ENCODE assay signal across 14 cellular contexts in genomic region chr7:51139796-51140195, GRCh38.
DNase-seq lines count a peak whose midpoint lies in the region; ATAC-seq and TF ChIP-seq lines count a peak whose summit lies in the region.
"Had no signal": no experiment of that assay in that cellular context is flagged by ENCODE, and none has a peak within 500 bp of the region (broad histone marks: within the 10 kb centered on the region; RNA-seq: fewer than 3 reads in every experiment).

No MANE protein-coding gene starts in this region.

- no peak for TF ChIP-seq CTCF in breast epithelium (IDR thresholded peaks at IDR 0.05)
- TF ChIP-seq CTCF in parathyroid adenoma (IDR thresholded peaks at IDR 0.05), result no peak

- H3K4me1 ChIP-seq in breast epithelium (no peaks in the 10 kb centered on the region), parathyroid adenoma (peaks cover 3% of the 10 kb centered on the region), aorta (ENCODE audit: control insufficient read depth in 1 of 2, insufficient read depth in 2 of 2, low read length in 2 of 2) (no peaks in the 10 kb centered on the region)
- H3K4me1 ChIP-seq: Caco-2 had no signal

- H3K4me3 ChIP-seq in breast epithelium (no peak overlapping the region), parathyroid adenoma (ENCODE audit: low read depth, low read length) (no peak overlapping the region), aorta (ENCODE audit: low read length in 2 of 2) (no peak overlapping the region)
- H3K4me3 ChIP-seq: smooth muscle cell had no signal

- peaks cover 2% of the 10 kb centered on the region for H3K79me2 ChIP-seq in parathyroid adenoma

- DNase-seq in DMS153 treated with DMSO at 0.1 percent for 48 hours (lab: John Stamatoyannopoulos, UW; ENCODE audit: unreplicated experiment), result peak; percentile 64
- peak; percentile 40 for DNase-seq in NCI-H2196 (lab: John Stamatoyannopoulos, UW; ENCODE audit: unreplicated experiment)
- no peak for DNase-seq in breast epithelium (ENCODE audit: low spot score in 2 of 2)
- no peak for DNase-seq in aorta
- no peak for DNase-seq in germinal center (ENCODE audit: low spot score)
- DNase-seq: activated CD4-positive, alpha-beta T cell treated with anti-CD3 and anti-CD28 coated beads, Interleukin-2, amount 50 U/mL, for 1 hour; activated effector memory CD4-positive, alpha-beta T cell treated with anti-CD3 and anti-CD28 coated beads, Interleukin-2, amount 50 U/mL, for 16 hours; Caco-2; effector memory CD8-positive, alpha-beta T cell; NCI-H2171; OCI-M1 had no signal

- H3K27ac ChIP-seq in breast epithelium, result peak overlapping the region; percentile 27 to 34
- H3K27ac ChIP-seq in parathyroid adenoma, result peak overlapping the region; percentile 17
- no peak overlapping the region for H3K27ac ChIP-seq in aorta (ENCODE audit: low read depth in 1 of 2, low read length in 2 of 2)

- 91 to 94% methylated on average over 1 of the region's 1 CpG for WGBS in aorta, 2 donors

- H3K9ac ChIP-seq in parathyroid adenoma, result no peak overlapping the region

- no peaks in the 10 kb centered on the region for H3K9me3 ChIP-seq in breast epithelium
- H3K9me3 ChIP-seq in parathyroid adenoma (ENCODE audit: control insufficient read depth, low read length), result no peaks in the 10 kb centered on the region
- no peaks in the 10 kb centered on the region for H3K9me3 ChIP-seq in aorta (ENCODE audit: control insufficient read depth, low read length)
- H3K9me3 ChIP-seq: Caco-2 had no signal

- H3K27me3 ChIP-seq in breast epithelium (no peaks in the 10 kb centered on the region), parathyroid adenoma (ENCODE audit: control insufficient read depth, insufficient read depth, low read length) (no peaks in the 10 kb centered on the region), aorta (ENCODE audit: control insufficient read depth in 1 of 2, insufficient read depth in 2 of 2, low read length in 1 of 2) (no peaks in the 10 kb centered on the region)

- intact Hi-C loops in breast epithelium (cut with DNase I; ENCODE audit: low total_unique reads), result loop anchor here (10.0 kb wide), 1 partner anchor 65 kb away; no protein-coding TSS in a partner anchor
- intact Hi-C loops in aorta (cut with DNase I), result loop anchor here (2.0 to 5.0 kb wide), 3 partner anchors 462 to 672 kb away; no protein-coding TSS in a partner anchor

- no peak overlapping the region for H3K4me2 ChIP-seq in parathyroid adenoma (ENCODE audit: low read length)
- H3K4me2 ChIP-seq: smooth muscle cell had no signal

- no peak overlapping the region for H2AFZ ChIP-seq in parathyroid adenoma

- no peak for TF ChIP-seq POLR2A in breast epithelium (IDR thresholded peaks at IDR 0.05)

- H3K36me3 ChIP-seq in breast epithelium (no peaks in the 10 kb centered on the region), parathyroid adenoma (ENCODE audit: control insufficient read depth, insufficient read depth, low read length) (no peaks in the 10 kb centered on the region), aorta (ENCODE audit: control insufficient read depth in 1 of 2, insufficient read depth in 2 of 2, low read length in 1 of 2) (no peaks in the 10 kb centered on the region)

- ATAC-seq in HG02870 (IDR thresholded peaks at IDR 0.05; ENCODE audit: unreplicated experiment) (no peak), aorta (ENCODE audit: low FRiP score) (no peak)
- ATAC-seq: effector memory CD8-positive, alpha-beta T cell had no signal

Comparison
In these comparisons a context has a peak if more than half of its experiments do, and no peak if none do; other contexts are left out.
1. DNase-seq: peak in DMS153 treated with DMSO at 0.1 percent for 48 hours (single experiment) and NCI-H2196 (single experiment); none in breast epithelium (0 of 2), aorta (0 of 2) and germinal center (single experiment).
2. H3K27ac ChIP-seq: peak in breast epithelium (2 of 2) and parathyroid adenoma (single experiment); none in aorta (0 of 2).